In the genomic region with DNA sequence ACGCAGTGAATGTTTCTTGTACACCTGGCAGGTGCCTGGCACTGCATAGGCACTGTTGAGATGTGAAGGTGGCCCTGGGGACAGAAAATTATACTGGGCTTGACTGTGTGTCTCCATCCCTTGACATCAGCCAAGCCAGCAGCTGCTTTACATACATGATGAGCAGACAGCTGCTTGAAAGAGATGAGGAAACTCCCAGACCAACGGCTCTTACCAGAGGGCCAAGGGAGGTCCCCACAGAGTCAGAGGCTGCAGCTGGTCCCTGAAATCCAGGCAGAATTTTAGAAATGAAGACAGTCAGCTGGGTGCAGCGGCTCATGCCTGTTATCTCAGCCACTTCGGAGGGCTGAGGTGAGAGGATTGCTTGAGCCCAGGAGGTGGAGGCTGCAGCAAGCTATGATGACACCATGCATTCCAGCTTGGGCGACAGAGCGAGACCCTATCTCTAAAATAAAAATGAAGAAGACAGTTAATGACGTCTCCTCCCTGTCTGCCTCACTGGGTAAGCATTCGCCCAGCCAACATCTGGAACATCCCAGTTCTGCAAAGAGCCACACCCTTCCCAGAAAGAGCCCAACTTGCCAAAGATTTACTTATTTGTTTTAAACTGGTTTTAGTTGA, we compare ENCODE assay signal across 8 cellular contexts. TPM values are rescaled to one million over a fixed set of nuclear protein-coding genes. Genes with fewer than 3 reads are reported as not detected.
A peak's percentile ranks its signal among the peaks of the same experiment; 100 is the strongest.
DNase-seq lines count a peak whose midpoint lies in the region; ATAC-seq, FAIRE-seq and TF ChIP-seq lines count a peak whose summit lies in the region.
"Had no signal": no experiment of that assay in that cellular context is flagged by ENCODE, and none has a peak within 500 bp of the region (broad histone marks: within the 10 kb centered on the region; RNA-seq: fewer than 3 reads in every experiment).

No MANE protein-coding gene starts in this region.

- no peaks in the 10 kb centered on the region for H3K79me2 ChIP-seq in SU-DHL-6 (ENCODE audit: insufficient read depth, low read length)

- TF ChIP-seq CTCF in SU-DHL-6 (IDR thresholded peaks at IDR 0.05; ENCODE audit: insufficient read depth, low read length, poor library complexity, severe bottlenecking): no peak

- peak; percentile 77 for FAIRE-seq in GM19239 (lab: Jason Lieb, UNC)

- H3K9me3 ChIP-seq in SU-DHL-6 (ENCODE audit: insufficient read depth, low read length): no peaks in the 10 kb centered on the region

- H3K4me1 Mint-ChIP-seq in stimulated activated effector memory CD8-positive, alpha-beta T cell treated with anti-CD3 and anti-CD28 coated beads, Interleukin-12 subunit alpha, Interleukin-12 subunit beta, amount 100 ng/mL, for 72 hours: no peaks in the 10 kb centered on the region
- H3K4me1 Mint-ChIP-seq in activated T-cell treated with anti-CD3 and anti-CD28 coated beads, Interleukin-2, amount 50 U/mL, for 4 hours (ENCODE audit: low read depth): no peaks in the 10 kb centered on the region
- H3K4me1 Mint-ChIP-seq: activated naive CD4-positive, alpha-beta T cell treated with anti-CD3 and anti-CD28 coated beads, Interleukin-2, amount 50 U/mL, for 24 hours had no signal

- no peaks in the 10 kb centered on the region for H3K36me3 ChIP-seq in SU-DHL-6 (ENCODE audit: low read length)

- H3K4me3 ChIP-seq in SU-DHL-6 (ENCODE audit: insufficient read depth, low read length, poor library complexity, severe bottlenecking): no peak overlapping the region

- peak; percentile 66 for DNase-seq in GM19239 (ENCODE audit: insufficient read length, low spot score)
- DNase-seq in stimulated activated effector memory CD8-positive, alpha-beta T cell treated with anti-CD3 and anti-CD28 coated beads, Interleukin-12 subunit alpha, Interleukin-12 subunit beta, amount 100 ng/mL, for 72 hours (ENCODE audit: low spot score in 2 of 2): no peak
- no peak for DNase-seq in NCI-H446 treated with DMSO at 0.1 percent for 48 hours (lab: John Stamatoyannopoulos, UW)
- DNase-seq in activated effector memory CD4-positive, alpha-beta T cell treated with anti-CD3 and anti-CD28 coated beads, Interleukin-2, amount 50 U/mL, for 16 hours: no peak
- DNase-seq in activated T-cell treated with anti-CD3 and anti-CD28 coated beads, Interleukin-2, amount 50 U/mL, for 4 hours: no peak

- H2AFZ ChIP-seq in SU-DHL-6 (ENCODE audit: low read depth, low read length, severe bottlenecking): no peak overlapping the region

- peak overlapping the region; percentile 33; the same call in 1 of the 2 replicates for H3K9ac ChIP-seq in SU-DHL-6 (ENCODE audit: low read length)

- H3K27me3 ChIP-seq in SU-DHL-6 (ENCODE audit: low read length): no peaks in the 10 kb centered on the region

- peak overlapping the region; percentile 75 for H3K27ac Mint-ChIP-seq in stimulated activated effector memory CD8-positive, alpha-beta T cell treated with anti-CD3 and anti-CD28 coated beads, Interleukin-12 subunit alpha, Interleukin-12 subunit beta, amount 100 ng/mL, for 72 hours
- H3K27ac Mint-ChIP-seq: activated naive CD4-positive, alpha-beta T cell treated with anti-CD3 and anti-CD28 coated beads, Interleukin-2, amount 50 U/mL, for 24 hours had no signal

- peaks cover 85% of the 10 kb centered on the region for H3K36me3 Mint-ChIP-seq in stimulated activated effector memory CD8-positive, alpha-beta T cell treated with anti-CD3 and anti-CD28 coated beads, Interleukin-12 subunit alpha, Interleukin-12 subunit beta, amount 100 ng/mL, for 72 hours
- peaks cover 15% of the 10 kb centered on the region for H3K36me3 Mint-ChIP-seq in activated T-cell treated with anti-CD3 and anti-CD28 coated beads, Interleukin-2, amount 50 U/mL, for 4 hours (ENCODE audit: insufficient read depth)

- H3K9me2 ChIP-seq in SU-DHL-6 (replicated peaks; ENCODE audit: insufficient read depth, low read length): no peaks in the 10 kb centered on the region

- H3F3A ChIP-seq in SU-DHL-6 (ENCODE audit: insufficient read depth): peaks cover 29% of the 10 kb centered on the region

- peak overlapping the region; percentile 94 for H3K27ac ChIP-seq in SU-DHL-6 (ENCODE audit: low read depth, low read length)

- no peaks in the 10 kb centered on the region for H3K27me3 Mint-ChIP-seq in activated T-cell treated with anti-CD3 and anti-CD28 coated beads, Interleukin-2, amount 50 U/mL, for 4 hours (ENCODE audit: low read depth)
- H3K27me3 Mint-ChIP-seq: activated naive CD4-positive, alpha-beta T cell treated with anti-CD3 and anti-CD28 coated beads, Interleukin-2, amount 50 U/mL, for 24 hours had no signal

- H3K9me3 Mint-ChIP-seq in stimulated activated effector memory CD8-positive, alpha-beta T cell treated with anti-CD3 and anti-CD28 coated beads, Interleukin-12 subunit alpha, Interleukin-12 subunit beta, amount 100 ng/mL, for 72 hours: no peaks in the 10 kb centered on the region
- no peaks in the 10 kb centered on the region for H3K9me3 Mint-ChIP-seq in activated T-cell treated with anti-CD3 and anti-CD28 coated beads, Interleukin-2, amount 50 U/mL, for 4 hours
- H3K9me3 Mint-ChIP-seq: activated naive CD4-positive, alpha-beta T cell treated with anti-CD3 and anti-CD28 coated beads, Interleukin-2, amount 50 U/mL, for 24 hours had no signal

- ATAC-seq in HG02970 (IDR thresholded peaks at IDR 0.05; ENCODE audit: low FRiP score, unreplicated experiment): peak; percentile 71
- peak; percentile 28 for ATAC-seq in stimulated activated effector memory CD8-positive, alpha-beta T cell treated with anti-CD3 and anti-CD28 coated beads, Interleukin-12 subunit alpha, Interleukin-12 subunit beta, amount 100 ng/mL, for 72 hours
- no peak for ATAC-seq in activated T-cell treated with anti-CD3 and anti-CD28 coated beads, Interleukin-2, amount 50 U/mL, for 4 hours

- H4K20me1 ChIP-seq in SU-DHL-6 (ENCODE audit: low read depth, low read length): no peaks in the 10 kb centered on the region

- peak overlapping the region; percentile 62 for H3K4me2 ChIP-seq in SU-DHL-6 (ENCODE audit: low read depth, low read length, poor library complexity, severe bottlenecking)

- no peak overlapping the region for H3K4me3 Mint-ChIP-seq in stimulated activated effector memory CD8-positive, alpha-beta T cell treated with anti-CD3 and anti-CD28 coated beads, Interleukin-12 subunit alpha, Interleukin-12 subunit beta, amount 100 ng/mL, for 72 hours
- no peak overlapping the region for H3K4me3 Mint-ChIP-seq in activated T-cell treated with anti-CD3 and anti-CD28 coated beads, Interleukin-2, amount 50 U/mL, for 4 hours
- H3K4me3 Mint-ChIP-seq: activated naive CD4-positive, alpha-beta T cell treated with anti-CD3 and anti-CD28 coated beads, Interleukin-2, amount 50 U/mL, for 24 hours had no signal

RNA-seq across cellular contexts. Expression of gene LIMK1, which starts 17.6 kb away (rescaled TPM):
- 10 to 100 TPM; 17.9 to 22.1 (median 19.3) TPM for total RNA-seq in activated T-cell treated with anti-CD3 and anti-CD28 coated beads, Interleukin-2, amount 50 U/mL, for 4 hours

Comparison
In these comparisons a context has a peak if more than half of its experiments do, and no peak if none do; other contexts are left out.
1. ATAC-seq: peak in HG02970 (single experiment) and stimulated activated effector memory CD8-positive, alpha-beta T cell treated with anti-CD3 and anti-CD28 coated beads, Interleukin-12 subunit alpha, Interleukin-12 subunit beta, amount 100 ng/mL, for 72 hours (single experiment); none in activated T-cell treated with anti-CD3 and anti-CD28 coated beads, Interleukin-2, amount 50 U/mL, for 4 hours (0 of 2).